ENCODE assay signal across 15 cellular contexts in genomic region chr17:42018988-42019387, GRCh38. TPM values are rescaled to one million over a fixed set of nuclear protein-coding genes. Genes with fewer than 3 reads are reported as not detected.
DNase-seq lines count a peak whose midpoint lies in the region; ATAC-seq and TF ChIP-seq lines count a peak whose summit lies in the region.
"Had no signal": no experiment of that assay in that cellular context is flagged by ENCODE, and none has a peak within 500 bp of the region (broad histone marks: within the 10 kb centered on the region; RNA-seq: fewer than 3 reads in every experiment).

No MANE protein-coding gene starts in this region.

- H3K27me3 Mint-ChIP-seq in T-helper 1 cell treated with Interleukin-12 subunit alpha and Interleukin-12 subunit beta and Interleukin-4 antibody, amounts not matched to agents 30 μg/mL and 1 μg/mL, for 36 hours (ENCODE audit: low read depth): no peaks in the 10 kb centered on the region
- no peaks in the 10 kb centered on the region for H3K27me3 Mint-ChIP-seq in CD8-positive, alpha-beta T cell (ENCODE audit: low read depth)
- H3K27me3 Mint-ChIP-seq in activated T-helper 1 cell treated with anti-CD3 and anti-CD28 coated beads, Interleukin-12 subunit alpha, Interleukin-12 subunit beta, Interleukin-2, Interleukin-4 antibody, amounts not matched to agents 30 ng/mL and 10 ng/mL and 1 ng/mL, durations not matched to agents 14 hours and 24 hours and 36 hours (ENCODE audit: insufficient read depth): no peaks in the 10 kb centered on the region
- no peaks in the 10 kb centered on the region for H3K27me3 Mint-ChIP-seq in naive thymus-derived CD4-positive, alpha-beta T cell

- no peak for ATAC-seq in CD8-positive, alpha-beta T cell
- ATAC-seq in naive thymus-derived CD4-positive, alpha-beta T cell: no peak
- ATAC-seq in HG03442 (IDR thresholded peaks at IDR 0.05; ENCODE audit: unreplicated experiment) (no peak), HG03521 (IDR thresholded peaks at IDR 0.05; ENCODE audit: unreplicated experiment) (no peak), HG02588 (IDR thresholded peaks at IDR 0.05; ENCODE audit: unreplicated experiment) (no peak)

- peak overlapping the region; percentile 43 for H3K4me3 Mint-ChIP-seq in T-helper 1 cell treated with Interleukin-12 subunit alpha and Interleukin-12 subunit beta and Interleukin-4 antibody, amounts not matched to agents 30 μg/mL and 1 μg/mL, for 36 hours
- peak overlapping the region; percentile 97 for H3K4me3 Mint-ChIP-seq in CD8-positive, alpha-beta T cell
- H3K4me3 Mint-ChIP-seq in activated T-helper 1 cell treated with anti-CD3 and anti-CD28 coated beads, Interleukin-12 subunit alpha, Interleukin-12 subunit beta, Interleukin-2, Interleukin-4 antibody, amounts not matched to agents 30 ng/mL and 10 ng/mL and 1 ng/mL, durations not matched to agents 14 hours and 24 hours and 36 hours: peak overlapping the region; percentile 100
- peak overlapping the region; percentile 37 to 100 (median 99) for H3K4me3 Mint-ChIP-seq in naive thymus-derived CD4-positive, alpha-beta T cell

- H3K27me3 ChIP-seq in CD8-positive, alpha-beta T cell (ENCODE audit: insufficient read depth, low read length): no peaks in the 10 kb centered on the region
- no peaks in the 10 kb centered on the region for H3K27me3 ChIP-seq in naive thymus-derived CD4-positive, alpha-beta T cell (ENCODE audit: control insufficient read depth in 2 of 2, insufficient read depth in 2 of 2, low read length in 2 of 2)
- H3K27me3 ChIP-seq: dorsolateral prefrontal cortex had no signal

- peak overlapping the region; percentile 33 for H3K27ac Mint-ChIP-seq in T-helper 1 cell treated with Interleukin-12 subunit alpha and Interleukin-12 subunit beta and Interleukin-4 antibody, amounts not matched to agents 30 μg/mL and 1 μg/mL, for 36 hours
- no peak overlapping the region for H3K27ac Mint-ChIP-seq in CD8-positive, alpha-beta T cell
- H3K27ac Mint-ChIP-seq in activated T-helper 1 cell treated with anti-CD3 and anti-CD28 coated beads, Interleukin-12 subunit alpha, Interleukin-12 subunit beta, Interleukin-2, Interleukin-4 antibody, amounts not matched to agents 30 ng/mL and 10 ng/mL and 1 ng/mL, durations not matched to agents 14 hours and 24 hours and 36 hours: no peak overlapping the region
- H3K27ac Mint-ChIP-seq in naive thymus-derived CD4-positive, alpha-beta T cell: peak overlapping the region in 6 of 9 donors; percentile 19 to 99 (median 88)

- CTCF ChIA-PET in CD8-positive, alpha-beta T cell (lab: Charles Lee): interaction anchor here (1.3 to 12.8 kb wide), 3 partner anchors 23 to 98 kb away, joined by 3 to 256 read pairs (median 76); partner anchors contain the start of genes CNP, DHX58, HSPB9 and KAT2A
- CTCF ChIA-PET in naive thymus-derived CD4-positive, alpha-beta T cell (lab: Charles Lee): interaction anchor here (0.5 to 3.5 kb wide), 6 partner anchors 7 to 269 kb away, joined by 3 to 22 read pairs (median 4); partner anchors contain the start of gene CNP

- no peak for DNase-seq in T-helper 1 cell
- no peak for DNase-seq in CD8-positive, alpha-beta T cell
- DNase-seq in activated T-helper 1 cell treated with anti-CD3 and anti-CD28 coated beads, Interleukin-12 subunit alpha, Interleukin-12 subunit beta, Interleukin-2, Interleukin-4 antibody, amounts not matched to agents 30 ng/mL and 10 ng/mL and 1 ng/mL, durations not matched to agents 14 hours and 24 hours and 36 hours (ENCODE audit: low spot score): no peak
- no peak for DNase-seq in naive thymus-derived CD4-positive, alpha-beta T cell
- DNase-seq: dorsolateral prefrontal cortex; HCEC 1CT; left ventricle myocardium inferior; NCI-H1417 treated with DMSO at 0.1 percent for 48 hours; NCI-H2171 treated with DMSO at 0.1 percent for 48 hours; SK-N-SH; stimulated activated naive CD4-positive, alpha-beta T cell treated with Interleukin-2 at 50 U/mL for 16 hours had no signal

- POLR2A ChIA-PET in CD8-positive, alpha-beta T cell (lab: Charles Lee): interaction anchor here (1.1 to 6.0 kb wide), 4 partner anchors 53 to 369 kb away, joined by 3 to 50 read pairs (median 22); partner anchors contain the start of genes CNP, DHX58, STAT3 and ZNF385C
- POLR2A ChIA-PET in naive thymus-derived CD4-positive, alpha-beta T cell (lab: Charles Lee): interaction anchor here (0.5 to 7.6 kb wide), 10 partner anchors 23 to 1417 kb away, joined by 3 to 71 read pairs (median 8); partner anchors contain the start of genes CNP, DHX58, EIF1 and KAT2A

- intact Hi-C loops in CD8-positive, alpha-beta T cell (cut with DNase I, micrococcal nuclease): loop anchor here (2.0 to 5.0 kb wide), 5 partner anchors 88 to 1463 kb away; partner anchors contain the start of genes ACLY (in 1 of the 2), DHX8 (in 1 of the 2), ODAD4 (in 1 of the 2) and STAT3 (in 1 of the 2)
- intact Hi-C loops in activated T-helper 1 cell treated with anti-CD3 and anti-CD28 coated beads, Interleukin-12 subunit alpha, Interleukin-12 subunit beta, Interleukin-2, Interleukin-4 antibody, amounts not matched to agents 30 ng/mL and 10 ng/mL and 1 ng/mL, durations not matched to agents 14 hours and 24 hours and 36 hours (cut with micrococcal nuclease): loop anchor here (5.0 kb wide), 1 partner anchor 1988 kb away; no protein-coding TSS in a partner anchor
- intact Hi-C loops in naive thymus-derived CD4-positive, alpha-beta T cell (cut with micrococcal nuclease): loop anchor here (5.0 to 10.0 kb wide), 6 partner anchors 152 to 1368 kb away; partner anchors contain the start of genes BECN1 (in 1 of the 2), KCNH4 (in 1 of the 2) and KLHL11 (in 1 of the 2)

- peaks cover 41% of the 10 kb centered on the region for H3K4me1 Mint-ChIP-seq in T-helper 1 cell treated with Interleukin-12 subunit alpha and Interleukin-12 subunit beta and Interleukin-4 antibody, amounts not matched to agents 30 μg/mL and 1 μg/mL, for 36 hours (ENCODE audit: low read depth)
- H3K4me1 Mint-ChIP-seq in CD8-positive, alpha-beta T cell (ENCODE audit: low read depth): peaks cover 60% of the 10 kb centered on the region
- peaks cover 50% of the 10 kb centered on the region for H3K4me1 Mint-ChIP-seq in activated T-helper 1 cell treated with anti-CD3 and anti-CD28 coated beads, Interleukin-12 subunit alpha, Interleukin-12 subunit beta, Interleukin-2, Interleukin-4 antibody, amounts not matched to agents 30 ng/mL and 10 ng/mL and 1 ng/mL, durations not matched to agents 14 hours and 24 hours and 36 hours (ENCODE audit: low read depth)
- peaks cover 43 to 67% (median 54%) of the 10 kb centered on the region in 7 donors for H3K4me1 Mint-ChIP-seq in naive thymus-derived CD4-positive, alpha-beta T cell

- TF ChIP-seq CTCF in CD8-positive, alpha-beta T cell (IDR thresholded peaks at IDR 0.05): no peak

- peaks cover 17% of the 10 kb centered on the region for H3K36me3 Mint-ChIP-seq in T-helper 1 cell treated with Interleukin-12 subunit alpha and Interleukin-12 subunit beta and Interleukin-4 antibody, amounts not matched to agents 30 μg/mL and 1 μg/mL, for 36 hours (ENCODE audit: low read depth)
- peaks cover 37% of the 10 kb centered on the region for H3K36me3 Mint-ChIP-seq in CD8-positive, alpha-beta T cell
- H3K36me3 Mint-ChIP-seq in activated T-helper 1 cell treated with anti-CD3 and anti-CD28 coated beads, Interleukin-12 subunit alpha, Interleukin-12 subunit beta, Interleukin-2, Interleukin-4 antibody, amounts not matched to agents 30 ng/mL and 10 ng/mL and 1 ng/mL, durations not matched to agents 14 hours and 24 hours and 36 hours (ENCODE audit: low read depth): peaks cover 30% of the 10 kb centered on the region
- H3K36me3 Mint-ChIP-seq in naive thymus-derived CD4-positive, alpha-beta T cell: peaks cover 0 to 10% (median 4%) of the 10 kb centered on the region in 5 donors

- H3K4me3 ChIP-seq in CD8-positive, alpha-beta T cell (ENCODE audit: low read depth, low read length): peak overlapping the region; percentile 3
- no peak overlapping the region for H3K4me3 ChIP-seq in naive thymus-derived CD4-positive, alpha-beta T cell (ENCODE audit: low read length)

- H3K36me3 ChIP-seq in CD8-positive, alpha-beta T cell (ENCODE audit: insufficient read depth, low read length): peaks cover 11% of the 10 kb centered on the region
- peaks cover 0 to 32% (median 0%) of the 10 kb centered on the region in 3 experiments for H3K36me3 ChIP-seq in naive thymus-derived CD4-positive, alpha-beta T cell (ENCODE audit: control insufficient read depth in 2 of 3, insufficient read depth in 3 of 3, low read length in 3 of 3)

- H3K9me3 ChIP-seq in CD8-positive, alpha-beta T cell (ENCODE audit: low read length): no peaks in the 10 kb centered on the region
- no peaks in the 10 kb centered on the region for H3K9me3 ChIP-seq in naive thymus-derived CD4-positive, alpha-beta T cell (ENCODE audit: control insufficient read depth in 2 of 3, low read length in 3 of 3)
- H3K9me3 ChIP-seq: left ventricle myocardium inferior, SK-N-SH had no signal

- H3K4me1 ChIP-seq in CD8-positive, alpha-beta T cell (ENCODE audit: insufficient read depth, low read length): peaks cover 48% of the 10 kb centered on the region
- peaks cover 36 to 37% of the 10 kb centered on the region in 2 donors for H3K4me1 ChIP-seq in naive thymus-derived CD4-positive, alpha-beta T cell (ENCODE audit: control insufficient read depth in 2 of 2, insufficient read depth in 2 of 2, low read length in 2 of 2)

- H3K9me3 Mint-ChIP-seq in T-helper 1 cell treated with Interleukin-12 subunit alpha and Interleukin-12 subunit beta and Interleukin-4 antibody, amounts not matched to agents 30 μg/mL and 1 μg/mL, for 36 hours: peaks cover 4% of the 10 kb centered on the region
- no peaks in the 10 kb centered on the region for H3K9me3 Mint-ChIP-seq in CD8-positive, alpha-beta T cell
- no peaks in the 10 kb centered on the region for H3K9me3 Mint-ChIP-seq in activated T-helper 1 cell treated with anti-CD3 and anti-CD28 coated beads, Interleukin-12 subunit alpha, Interleukin-12 subunit beta, Interleukin-2, Interleukin-4 antibody, amounts not matched to agents 30 ng/mL and 10 ng/mL and 1 ng/mL, durations not matched to agents 14 hours and 24 hours and 36 hours
- peaks cover 0 to 2% (median 0%) of the 10 kb centered on the region in 11 donors for H3K9me3 Mint-ChIP-seq in naive thymus-derived CD4-positive, alpha-beta T cell

- no peak overlapping the region for H3K27ac ChIP-seq in CD8-positive, alpha-beta T cell (ENCODE audit: low read depth, low read length)
- no peak overlapping the region for H3K27ac ChIP-seq in naive thymus-derived CD4-positive, alpha-beta T cell (ENCODE audit: low read depth, low read length)

RNA-seq across cellular contexts. Expression of gene NKIRAS2, which starts 0.9 kb away (rescaled TPM):
- 10 to 100 TPM; 13.2 to 14.8 TPM for total RNA-seq in CD8-positive, alpha-beta T cell
- 32.6 and 36.3 TPM in 2 replicates for total RNA-seq in activated T-helper 1 cell treated with anti-CD3 and anti-CD28 coated beads, Interleukin-12 subunit alpha, Interleukin-12 subunit beta, Interleukin-2, Interleukin-4 antibody, amounts not matched to agents 30 ng/mL and 10 ng/mL and 1 ng/mL, durations not matched to agents 14 hours and 24 hours and 36 hours
- total RNA-seq in naive thymus-derived CD4-positive, alpha-beta T cell: 10 to 100 TPM; 14.3 to 24.0 (median 20.4) TPM
- polyA plus RNA-seq in naive thymus-derived CD4-positive, alpha-beta T cell: 10 to 100 TPM; 24.6 to 30.5 TPM

RNA-seq across cellular contexts. Expression of gene DNAJC7, which starts 1.7 kb away (rescaled TPM):
- 100 to 1,000 TPM; 124 to 134 TPM for total RNA-seq in CD8-positive, alpha-beta T cell
- total RNA-seq in activated T-helper 1 cell treated with anti-CD3 and anti-CD28 coated beads, Interleukin-12 subunit alpha, Interleukin-12 subunit beta, Interleukin-2, Interleukin-4 antibody, amounts not matched to agents 30 ng/mL and 10 ng/mL and 1 ng/mL, durations not matched to agents 14 hours and 24 hours and 36 hours: 124 and 129 TPM in 2 replicates
- 100 to 1,000 TPM in 4 of 5 experiments, 10 to 100 TPM in 1; 99.4 to 145 (median 109) TPM for total RNA-seq in naive thymus-derived CD4-positive, alpha-beta T cell
- 10 to 100 TPM; 65.4 to 77.7 TPM for polyA plus RNA-seq in naive thymus-derived CD4-positive, alpha-beta T cell

RNA-seq across cellular contexts. Expression of gene C17orf113, which starts 31.4 kb away (rescaled TPM):
- under 1 TPM; 0.14 to 0.22 TPM for total RNA-seq in CD8-positive, alpha-beta T cell
- 0.05 TPM in 2 replicates for total RNA-seq in activated T-helper 1 cell treated with anti-CD3 and anti-CD28 coated beads, Interleukin-12 subunit alpha, Interleukin-12 subunit beta, Interleukin-2, Interleukin-4 antibody, amounts not matched to agents 30 ng/mL and 10 ng/mL and 1 ng/mL, durations not matched to agents 14 hours and 24 hours and 36 hours
- total RNA-seq in naive thymus-derived CD4-positive, alpha-beta T cell: 1 to 10 TPM in 1 of 5 experiments, under 1 TPM in 4; 0.10 to 1.0 (median 0.67) TPM
- polyA plus RNA-seq in naive thymus-derived CD4-positive, alpha-beta T cell: under 1 TPM; 0.14 to 0.28 TPM

RNA-seq across cellular contexts. Expression of gene CNP, which starts 52.4 kb away (rescaled TPM):
- 10 to 100 TPM; 16.7 to 18.8 TPM for total RNA-seq in CD8-positive, alpha-beta T cell
- total RNA-seq in activated T-helper 1 cell treated with anti-CD3 and anti-CD28 coated beads, Interleukin-12 subunit alpha, Interleukin-12 subunit beta, Interleukin-2, Interleukin-4 antibody, amounts not matched to agents 30 ng/mL and 10 ng/mL and 1 ng/mL, durations not matched to agents 14 hours and 24 hours and 36 hours: 89.1 and 89.8 TPM in 2 replicates
- 10 to 100 TPM; 29.6 to 86.3 (median 32.5) TPM for total RNA-seq in naive thymus-derived CD4-positive, alpha-beta T cell
- polyA plus RNA-seq in naive thymus-derived CD4-positive, alpha-beta T cell: 10 to 100 TPM; 32.3 to 34.2 TPM

Comparison
In these comparisons a context has a peak if more than half of its experiments do, and no peak if none do; other contexts are left out.
1. H3K27ac Mint-ChIP-seq: peak in T-helper 1 cell treated with Interleukin-12 subunit alpha and Interleukin-12 subunit beta and Interleukin-4 antibody, amounts not matched to agents 30 μg/mL and 1 μg/mL, for 36 hours (single experiment) and naive thymus-derived CD4-positive, alpha-beta T cell (6 of 9); none in CD8-positive, alpha-beta T cell (single experiment) and activated T-helper 1 cell treated with anti-CD3 and anti-CD28 coated beads, Interleukin-12 subunit alpha, Interleukin-12 subunit beta, Interleukin-2, Interleukin-4 antibody, amounts not matched to agents 30 ng/mL and 10 ng/mL and 1 ng/mL, durations not matched to agents 14 hours and 24 hours and 36 hours (single experiment).
2. H3K4me3 Mint-ChIP-seq: peak in every context shown above with its lines; median percentile 100 in activated T-helper 1 cell treated with anti-CD3 and anti-CD28 coated beads, Interleukin-12 subunit alpha, Interleukin-12 subunit beta, Interleukin-2, Interleukin-4 antibody, amounts not matched to agents 30 ng/mL and 10 ng/mL and 1 ng/mL, durations not matched to agents 14 hours and 24 hours and 36 hours; 99 in naive thymus-derived CD4-positive, alpha-beta T cell; 97 in CD8-positive, alpha-beta T cell; 43 in T-helper 1 cell treated with Interleukin-12 subunit alpha and Interleukin-12 subunit beta and Interleukin-4 antibody, amounts not matched to agents 30 μg/mL and 1 μg/mL, for 36 hours.